ENCODE assay signal across 1 cellular context in genomic region chr16:28317040-28317880, GRCh38.
TF ChIP-seq lines count a peak whose summit lies in the region.

No MANE protein-coding gene starts in this region.

TF ChIP-seq in HepG2, 621 proteins besides CTCF, POLR2A, EP300 and RAD21 (continued from another document and continues in another):
- TF ChIP-seq ZNF280D (CRISPR knock-in tag; IDR thresholded peaks at IDR 0.05) (no peak), ZNF883 (CRISPR knock-in tag; IDR thresholded peaks at IDR 0.05; ENCODE audit: not compliant biosample characterization) (no peak), GATAD2A (CRISPR knock-in tag; IDR thresholded peaks at IDR 0.05) (0 out of 2 replicates have a peak, but pooled peaks have one; percentile 10), XBP1 (CRISPR knock-in tag; IDR thresholded peaks at IDR 0.05) (no peak), ZNF235 (CRISPR knock-in tag; IDR thresholded peaks at IDR 0.05; ENCODE audit: borderline replicate concordance) (no peak), HINFP (CRISPR knock-in tag; IDR thresholded peaks at IDR 0.05; ENCODE audit: low read depth) (0 out of 2 replicates have a peak, but pooled peaks have one; percentile 19), REXO4 (CRISPR knock-in tag; IDR thresholded peaks at IDR 0.05; ENCODE audit: borderline replicate concordance) (no peak), POLR2G (IDR thresholded peaks at IDR 0.05; ENCODE audit: low read depth, low read length) (no peak), KLF12 (CRISPR knock-in tag; IDR thresholded peaks at IDR 0.05; ENCODE audit: borderline replicate concordance) (no peak), MAZ (IDR thresholded peaks at IDR 0.05; ENCODE audit: borderline replicate concordance, low read depth, low read length) (no peak), MAZ (CRISPR knock-in tag; IDR thresholded peaks at IDR 0.05; ENCODE audit: low read depth) (no peak), ZNF761 (CRISPR knock-in tag; conservative IDR thresholded peaks at IDR 0.05) (no peak), MZF1 (CRISPR knock-in tag; IDR thresholded peaks at IDR 0.05; ENCODE audit: borderline replicate concordance) (no peak), ZNF407 (CRISPR knock-in tag; IDR thresholded peaks at IDR 0.05; ENCODE audit: not compliant biosample characterization) (no peak), ZNF607 (CRISPR knock-in tag; IDR thresholded peaks at IDR 0.05; ENCODE audit: borderline replicate concordance) (no peak), ZFX (CRISPR knock-in tag; IDR thresholded peaks at IDR 0.05; ENCODE audit: low read depth) (peak; percentile 62), ZNF841 (CRISPR knock-in tag; IDR thresholded peaks at IDR 0.05; ENCODE audit: borderline replicate concordance) (no peak), ZKSCAN1 (IDR thresholded peaks at IDR 0.05; ENCODE audit: low read length) (no peak), FOXO4 (CRISPR knock-in tag; conservative IDR thresholded peaks at IDR 0.05) (no peak), FOSL2 (CRISPR knock-in tag; IDR thresholded peaks at IDR 0.05) (peak; percentile 67), NFE2L1 (CRISPR knock-in tag; IDR thresholded peaks at IDR 0.05; ENCODE audit: borderline replicate concordance) (no peak), NFIC (IDR thresholded peaks at IDR 0.05; ENCODE audit: low read length) (no peak), ZMAT3 (CRISPR knock-in tag; conservative IDR thresholded peaks at IDR 0.05) (no peak), ZNF629 (CRISPR knock-in tag; conservative IDR thresholded peaks at IDR 0.05) (no peak), NR2F6 (IDR thresholded peaks at IDR 0.05) (no peak), NR2F6 (CRISPR knock-in tag; IDR thresholded peaks at IDR 0.05) (no peak), ZSCAN12 (CRISPR knock-in tag; IDR thresholded peaks at IDR 0.05) (no peak), NR0B2 (CRISPR knock-in tag; IDR thresholded peaks at IDR 0.05) (0 out of 2 replicates have a peak, but pooled peaks have one; percentile 43), GLI4 (CRISPR knock-in tag; IDR thresholded peaks at IDR 0.05; ENCODE audit: borderline replicate concordance) (no peak), ATM (IDR thresholded peaks at IDR 0.05; ENCODE audit: borderline replicate concordance) (no peak)
- TF ChIP-seq, protein P1, sequence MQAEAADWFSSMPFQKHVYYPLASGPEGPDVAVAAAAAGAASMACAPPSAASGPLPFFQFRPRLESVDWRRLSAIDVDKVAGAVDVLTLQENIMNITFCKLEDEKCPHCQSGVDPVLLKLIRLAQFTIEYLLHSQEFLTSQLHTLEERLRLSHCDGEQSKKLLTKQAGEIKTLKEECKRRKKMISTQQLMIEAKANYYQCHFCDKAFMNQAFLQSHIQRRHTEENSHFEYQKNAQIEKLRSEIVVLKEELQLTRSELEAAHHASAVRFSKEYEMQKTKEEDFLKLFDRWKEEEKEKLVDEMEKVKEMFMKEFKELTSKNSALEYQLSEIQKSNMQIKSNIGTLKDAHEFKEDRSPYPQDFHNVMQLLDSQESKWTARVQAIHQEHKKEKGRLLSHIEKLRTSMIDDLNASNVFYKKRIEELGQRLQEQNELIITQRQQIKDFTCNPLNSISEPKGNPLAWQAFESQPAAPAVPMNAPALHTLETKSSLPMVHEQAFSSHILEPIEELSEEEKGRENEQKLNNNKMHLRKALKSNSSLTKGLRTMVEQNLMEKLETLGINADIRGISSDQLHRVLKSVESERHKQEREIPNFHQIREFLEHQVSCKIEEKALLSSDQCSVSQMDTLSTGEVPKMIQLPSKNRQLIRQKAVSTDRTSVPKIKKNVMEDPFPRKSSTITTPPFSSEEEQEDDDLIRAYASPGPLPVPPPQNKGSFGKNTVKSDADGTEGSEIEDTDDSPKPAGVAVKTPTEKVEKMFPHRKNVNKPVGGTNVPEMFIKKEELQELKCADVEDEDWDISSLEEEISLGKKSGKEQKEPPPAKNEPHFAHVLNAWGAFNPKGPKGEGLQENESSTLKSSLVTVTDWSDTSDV (CRISPR knock-in tag; IDR thresholded peaks at IDR 0.05): no peak; the same call in 1 of the 2 replicates
- TF ChIP-seq, protein P2, sequence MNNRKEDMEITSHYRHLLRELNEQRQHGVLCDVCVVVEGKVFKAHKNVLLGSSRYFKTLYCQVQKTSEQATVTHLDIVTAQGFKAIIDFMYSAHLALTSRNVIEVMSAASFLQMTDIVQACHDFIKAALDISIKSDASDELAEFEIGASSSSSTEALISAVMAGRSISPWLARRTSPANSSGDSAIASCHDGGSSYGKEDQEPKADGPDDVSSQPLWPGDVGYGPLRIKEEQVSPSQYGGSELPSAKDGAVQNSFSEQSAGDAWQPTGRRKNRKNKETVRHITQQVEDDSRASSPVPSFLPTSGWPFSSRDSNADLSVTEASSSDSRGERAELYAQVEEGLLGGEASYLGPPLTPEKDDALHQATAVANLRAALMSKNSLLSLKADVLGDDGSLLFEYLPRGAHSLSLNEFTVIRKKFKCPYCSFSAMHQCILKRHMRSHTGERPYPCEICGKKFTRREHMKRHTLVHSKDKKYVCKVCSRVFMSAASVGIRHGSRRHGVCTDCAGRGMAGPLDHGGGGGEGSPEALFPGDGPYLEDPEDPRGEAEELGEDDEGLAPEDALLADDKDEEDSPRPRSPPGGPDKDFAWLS (CRISPR knock-in tag; IDR thresholded peaks at IDR 0.05; ENCODE audit: borderline replicate concordance): 0 out of 2 replicates have a peak, but pooled peaks have one; percentile 17
- TF ChIP-seq, protein P3, sequence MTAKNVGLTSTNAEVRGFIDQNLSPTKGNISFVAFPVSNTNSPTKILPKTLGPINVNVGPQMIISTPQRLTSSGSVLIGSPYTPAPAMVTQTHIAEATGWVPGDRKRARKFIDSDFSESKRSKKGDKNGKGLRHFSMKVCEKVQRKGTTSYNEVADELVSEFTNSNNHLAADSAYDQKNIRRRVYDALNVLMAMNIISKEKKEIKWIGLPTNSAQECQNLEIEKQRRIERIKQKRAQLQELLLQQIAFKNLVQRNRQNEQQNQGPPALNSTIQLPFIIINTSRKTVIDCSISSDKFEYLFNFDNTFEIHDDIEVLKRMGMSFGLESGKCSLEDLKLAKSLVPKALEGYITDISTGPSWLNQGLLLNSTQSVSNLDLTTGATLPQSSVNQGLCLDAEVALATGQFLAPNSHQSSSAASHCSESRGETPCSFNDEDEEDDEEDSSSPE (CRISPR knock-in tag; IDR thresholded peaks at IDR 0.05): no peak
- TF ChIP-seq, protein P4, sequence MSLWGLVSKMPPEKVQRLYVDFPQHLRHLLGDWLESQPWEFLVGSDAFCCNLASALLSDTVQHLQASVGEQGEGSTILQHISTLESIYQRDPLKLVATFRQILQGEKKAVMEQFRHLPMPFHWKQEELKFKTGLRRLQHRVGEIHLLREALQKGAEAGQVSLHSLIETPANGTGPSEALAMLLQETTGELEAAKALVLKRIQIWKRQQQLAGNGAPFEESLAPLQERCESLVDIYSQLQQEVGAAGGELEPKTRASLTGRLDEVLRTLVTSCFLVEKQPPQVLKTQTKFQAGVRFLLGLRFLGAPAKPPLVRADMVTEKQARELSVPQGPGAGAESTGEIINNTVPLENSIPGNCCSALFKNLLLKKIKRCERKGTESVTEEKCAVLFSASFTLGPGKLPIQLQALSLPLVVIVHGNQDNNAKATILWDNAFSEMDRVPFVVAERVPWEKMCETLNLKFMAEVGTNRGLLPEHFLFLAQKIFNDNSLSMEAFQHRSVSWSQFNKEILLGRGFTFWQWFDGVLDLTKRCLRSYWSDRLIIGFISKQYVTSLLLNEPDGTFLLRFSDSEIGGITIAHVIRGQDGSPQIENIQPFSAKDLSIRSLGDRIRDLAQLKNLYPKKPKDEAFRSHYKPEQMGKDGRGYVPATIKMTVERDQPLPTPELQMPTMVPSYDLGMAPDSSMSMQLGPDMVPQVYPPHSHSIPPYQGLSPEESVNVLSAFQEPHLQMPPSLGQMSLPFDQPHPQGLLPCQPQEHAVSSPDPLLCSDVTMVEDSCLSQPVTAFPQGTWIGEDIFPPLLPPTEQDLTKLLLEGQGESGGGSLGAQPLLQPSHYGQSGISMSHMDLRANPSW (CRISPR knock-in tag; IDR thresholded peaks at IDR 0.05; ENCODE audit: borderline replicate concordance): no peak
